15 cellular contexts compared by ENCODE assay signal in the genomic region with DNA sequence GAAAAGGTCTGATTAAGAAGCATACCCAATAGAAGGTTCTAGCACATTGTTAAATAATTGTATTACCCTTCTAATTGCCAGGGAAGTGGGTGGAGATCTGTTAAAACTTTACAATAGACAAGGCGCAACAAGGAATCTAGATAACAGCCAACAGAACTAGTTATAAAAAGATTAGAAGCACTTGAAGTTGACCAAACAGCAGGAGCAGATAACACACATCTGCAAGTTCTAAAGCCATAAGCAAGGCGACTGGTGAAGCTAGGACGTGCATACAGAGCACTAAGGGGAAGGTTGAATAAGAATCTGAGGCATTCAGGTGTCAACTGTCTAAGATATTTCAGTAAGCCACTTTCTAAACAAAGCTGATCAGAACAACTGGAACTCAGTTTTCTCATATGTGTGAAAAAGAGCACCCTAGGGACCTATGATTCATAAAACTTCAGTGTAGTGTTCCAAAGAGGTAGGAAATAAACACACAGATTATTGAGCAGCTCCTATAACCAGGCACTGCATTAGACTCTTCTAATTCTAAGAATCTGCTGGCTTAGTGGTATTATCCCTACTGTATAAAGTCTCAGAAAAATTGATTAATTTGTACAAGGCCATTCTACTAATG.
"Had no signal": no experiment of that assay in that cellular context is flagged by ENCODE, and none has a peak within 500 bp of the region (broad histone marks: within the 10 kb centered on the region; RNA-seq: fewer than 3 reads in every experiment).

No MANE protein-coding gene starts in this region.

- H3K4me1 ChIP-seq: foreskin keratinocyte, stomach had no signal

- H3K4me3 ChIP-seq: esophagus squamous epithelium, hepatocyte, skin epidermis, stomach, thoracic aorta, transverse colon had no signal

- H3K9me3 ChIP-seq: esophagus squamous epithelium, stomach, thoracic aorta, transverse colon had no signal

- ATAC-seq: effector memory CD8-positive, alpha-beta T cell; foreskin keratinocyte; natural killer cell; sciatic nerve had no signal

- H2AFZ ChIP-seq: hepatocyte had no signal

- H3K27ac ChIP-seq: epithelial cell of prostate, esophagus squamous epithelium, foreskin keratinocyte, hepatocyte, skin epidermis, stomach, thoracic aorta had no signal

- H3K4me2 ChIP-seq: hepatocyte had no signal

- DNase-seq: effector memory CD8-positive, alpha-beta T cell; esophagus squamous epithelium; foreskin keratinocyte; natural killer cell; posterior cingulate gyrus; stimulated activated CD4-positive, alpha-beta T cell treated with anti-CD3 and anti-CD28 coated beads, Interleukin-12 subunit alpha, Interleukin-12 subunit beta, amount 100 ng/mL, for 4 hours; stimulated activated naive CD4-positive, alpha-beta T cell; stomach; substantia nigra; transverse colon had no signal

- H3K36me3 ChIP-seq: esophagus squamous epithelium, stomach, thoracic aorta, transverse colon had no signal

- H3K27me3 ChIP-seq: esophagus squamous epithelium, foreskin keratinocyte, hepatocyte, stomach, transverse colon had no signal
